Comparison of ENCODE assay signal across 8 cellular contexts in genomic region chr12:27015730-27016076, GRCh38. TPM values are rescaled to one million over a fixed set of nuclear protein-coding genes. Genes with fewer than 3 reads are reported as not detected.
A peak's percentile ranks its signal among the peaks of the same experiment; 100 is the strongest.
DNase-seq lines count a peak whose midpoint lies in the region; ATAC-seq, FAIRE-seq and TF ChIP-seq lines count a peak whose summit lies in the region.

No MANE protein-coding gene starts in this region.

- DNase-seq in ACHN (peak; percentile 75), GM10266 (ENCODE audit: extremely low spot score) (peak; percentile 53), NCI-H748 (lab: John Stamatoyannopoulos, UW; ENCODE audit: unreplicated experiment) (peak; percentile 37), naive B cell (peak; percentile 39), posterior vena cava (ENCODE audit: low spot score) (no peak), GM12892 (ENCODE audit: insufficient read length) (no peak)

- no peak for TF ChIP-seq POLR2A in GM12892 (IDR thresholded peaks at IDR 0.05; ENCODE audit: low read depth, low read length)

- no peak for ATAC-seq in naive B cell (ENCODE audit: low read depth in 2 of 2)
- no peak for ATAC-seq in HG03460 (IDR thresholded peaks at IDR 0.05; ENCODE audit: unreplicated experiment)

- no peaks in the 10 kb centered on the region for H3K9me3 Mint-ChIP-seq in brain
- peaks cover 0 to 2% (median 0%) of the 10 kb centered on the region in 7 donors for H3K9me3 Mint-ChIP-seq in naive B cell

- H3K36me3 Mint-ChIP-seq in brain (peaks cover 3% of the 10 kb centered on the region), naive B cell (no peaks in the 10 kb centered on the region)

- in situ Hi-C loops in ACHN (cut with HindIII; ENCODE audit: low pct_ligation_motif_present, low pct_unique_long_range_greater_than_20kb, low sequenced_read_pairs), result no loop called here

- H3K27ac Mint-ChIP-seq in brain (peak overlapping the region in 1 of 5 experiments; percentile 72), naive B cell (peak overlapping the region in 5 of 6 donors; percentile 56 to 98 (median 97))

- TF ChIP-seq CTCF in GM10266 (IDR thresholded peaks at IDR 0.05; ENCODE audit: control insufficient read depth, insufficient read depth, low read depth, missing control alignments) (peak; percentile 20), brain (conservative IDR thresholded peaks at IDR 0.05) (peak; percentile 52 to 63)

- no peak for FAIRE-seq in GM12892 (lab: Jason Lieb, UNC)

- peaks cover 7% of the 10 kb centered on the region for H3K27me3 Mint-ChIP-seq in brain
- H3K27me3 Mint-ChIP-seq in naive B cell, result no peaks in the 10 kb centered on the region

- intact Hi-C loops in posterior vena cava (cut with DNase I), result loop anchor here in 1 of 2 donors (10.0 kb wide), 1 partner anchor 161 kb away; no protein-coding TSS in a partner anchor

- peak overlapping the region; percentile 1 to 99 (median 10) for H3K4me3 Mint-ChIP-seq in brain
- H3K4me3 Mint-ChIP-seq in naive B cell, result peak overlapping the region in 5 of 8 donors; percentile 16 to 94 (median 82)

- H3K4me1 Mint-ChIP-seq in brain, result peaks cover 63% of the 10 kb centered on the region
- peaks cover 14 to 40% (median 22%) of the 10 kb centered on the region in 3 donors for H3K4me1 Mint-ChIP-seq in naive B cell

RNA-seq across cellular contexts. Expression of gene TM7SF3, which starts 1.5 kb away (rescaled TPM):
- polyA plus RNA-seq in brain (ENCODE audit: insufficient read depth, low read depth, low replicate concordance) (42.8 TPM), naive B cell (ENCODE audit: low read depth in 6 of 6) (10 to 100 TPM; 41.7 to 94.0 (median 56.9) TPM)
- 10 to 100 TPM; 33.4 to 43.5 TPM for total RNA-seq in posterior vena cava
- 47.5 TPM for polyA plus RNA-seq in GM12892 (2012; ENCODE audit: missing spikeins)

RNA-seq across cellular contexts. Expression of gene MED21, which starts 6.7 kb away (rescaled TPM):
- polyA plus RNA-seq in brain (ENCODE audit: insufficient read depth, low read depth, low replicate concordance) (29.5 TPM), naive B cell (ENCODE audit: low read depth in 6 of 6) (10 to 100 TPM; 14.6 to 30.2 (median 25.2) TPM)
- 10 to 100 TPM; 55.7 to 67.4 TPM for total RNA-seq in posterior vena cava
- polyA plus RNA-seq in GM12892 (2012; ENCODE audit: missing spikeins), result 24.7 TPM

Comparison
In these comparisons a context has a peak if more than half of its experiments do, and no peak if none do; other contexts are left out.
1. DNase-seq: peak in ACHN (single experiment), GM10266 (single experiment), NCI-H748 (single experiment) and naive B cell (single experiment); none in posterior vena cava (single experiment) and GM12892 (single experiment).